Comparison of ENCODE assay signal across 9 cellular contexts in the genomic region with DNA sequence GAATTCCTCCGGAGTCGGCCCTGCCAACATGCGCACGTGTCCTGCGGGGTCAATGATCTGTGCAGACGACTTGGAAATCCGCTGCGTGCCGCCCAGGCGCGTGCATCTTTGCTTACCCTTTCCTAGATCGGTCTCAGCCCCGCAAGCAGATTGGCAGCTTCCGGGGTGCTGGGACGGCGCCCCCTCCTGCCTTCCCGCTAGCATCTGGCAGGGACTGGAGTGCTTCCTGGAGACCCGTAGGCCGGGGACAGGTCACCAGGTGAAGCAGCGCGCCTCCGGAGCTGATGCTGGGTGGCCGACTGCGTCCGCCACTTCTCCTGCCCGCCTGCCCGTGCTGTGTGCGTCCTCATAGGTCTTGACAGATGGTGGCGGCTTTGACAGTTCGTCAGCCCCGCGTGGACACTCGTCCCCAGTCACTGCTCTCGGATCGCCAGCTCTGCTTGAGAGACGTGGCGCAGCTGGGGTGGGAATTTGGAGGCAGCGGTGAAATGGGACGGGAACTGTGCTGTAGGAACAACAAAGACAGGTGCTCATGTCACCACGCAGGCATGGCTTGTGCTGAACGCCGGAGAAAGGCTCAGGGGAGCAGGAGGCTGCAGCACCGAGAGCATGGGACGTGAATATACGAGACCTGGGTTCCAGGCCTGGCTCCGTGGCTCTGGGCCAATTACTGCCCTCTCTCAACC. TPM values are rescaled to one million over a fixed set of nuclear protein-coding genes. Genes with fewer than 3 reads are reported as not detected.
DNase-seq lines count a peak whose midpoint lies in the region; ATAC-seq, FAIRE-seq and TF ChIP-seq lines count a peak whose summit lies in the region.
"Had no signal": no experiment of that assay in that cellular context is flagged by ENCODE, and none has a peak within 500 bp of the region (broad histone marks: within the 10 kb centered on the region; RNA-seq: fewer than 3 reads in every experiment).

No MANE protein-coding gene starts in this region.

- DNase-seq in CD4-positive, alpha-beta T cell: peak in 8 of 10 experiments; percentile 3 to 45 (median 12)
- DNase-seq in fibroblast of lung (ENCODE audit: low read depth in 2 of 2) (no peak), D721Med (ENCODE audit: insufficient read length, low spot score) (no peak), NK-92 (lab: John Stamatoyannopoulos, UW; ENCODE audit: unreplicated experiment) (no peak)

- peak overlapping the region; percentile 91 for H3K4me3 Mint-ChIP-seq in CD4-positive, alpha-beta T cell

- FAIRE-seq in D721Med (lab: Jason Lieb, UNC): no peak

- no peak overlapping the region for H3K9ac ChIP-seq in fibroblast of lung (ENCODE audit: insufficient read depth, low read length)

- H3K27me3 Mint-ChIP-seq in CD4-positive, alpha-beta T cell: peaks cover 47% of the 10 kb centered on the region

- no peaks in the 10 kb centered on the region for H3K9me3 Mint-ChIP-seq in CD4-positive, alpha-beta T cell

- H3K4me1 ChIP-seq in fibroblast of lung (ENCODE audit: control insufficient read depth, extremely low read depth, insufficient read depth, low read length) (no peaks in the 10 kb centered on the region), neutrophil (ENCODE audit: control insufficient read depth in 1 of 2, insufficient read depth in 1 of 2, low read depth in 1 of 2, low read length in 1 of 2) (peaks cover 15 to 21% of the 10 kb centered on the region in 2 experiments)

- peaks cover 2% of the 10 kb centered on the region for H4K20me1 ChIP-seq in fibroblast of lung (ENCODE audit: control insufficient read depth, extremely low read depth, insufficient read depth, low read length)

- intact Hi-C loops in CD4-positive, alpha-beta T cell (cut with DNase I, micrococcal nuclease): loop anchor here in 1 of 2 experiments (1.0 kb wide), 2 partner anchors 379 to 493 kb away; no protein-coding TSS in a partner anchor

- peaks cover 16% of the 10 kb centered on the region for H3K27me3 ChIP-seq in CD4-positive, alpha-beta T cell (ENCODE audit: control insufficient read depth, insufficient read depth, low read length)
- H3K27me3 ChIP-seq in fibroblast of lung (ENCODE audit: control insufficient read depth, insufficient read depth, low read length) (peaks cover 4% of the 10 kb centered on the region), neutrophil (peaks cover 76% of the 10 kb centered on the region)

- H3K4me3 ChIP-seq in WI38 (ENCODE audit: low read depth, low read length) (peak overlapping the region; percentile 40), fibroblast of lung (replicated peaks in 1 of 4; ENCODE audit: control extremely low read depth in 1 of 4, insufficient read depth in 1 of 4, low read depth in 3 of 4, low read length in 4 of 4) (peak overlapping the region; percentile 12 to 39 (median 32)), neutrophil (ENCODE audit: low read depth in 1 of 2, low read length in 1 of 2) (peak overlapping the region; percentile 71 to 74)
- H3K4me3 ChIP-seq: SJSA1 had no signal

- H3K36me3 Mint-ChIP-seq in CD4-positive, alpha-beta T cell (ENCODE audit: low read depth): no peaks in the 10 kb centered on the region

- ATAC-seq in CD4-positive, alpha-beta T cell (ENCODE audit: poor library complexity): peak; percentile 55
- ATAC-seq in GM19023 (IDR thresholded peaks at IDR 0.05; ENCODE audit: unreplicated experiment) (peak; percentile 38), HG03108 (IDR thresholded peaks at IDR 0.05; ENCODE audit: unreplicated experiment) (peak; percentile 31)

- H3K4me1 Mint-ChIP-seq in CD4-positive, alpha-beta T cell (ENCODE audit: low read depth): peaks cover 16% of the 10 kb centered on the region

- no peaks in the 10 kb centered on the region for H3K9me3 ChIP-seq in CD4-positive, alpha-beta T cell (ENCODE audit: control insufficient read depth, low read length)
- H3K9me3 ChIP-seq in fibroblast of lung (ENCODE audit: control insufficient read depth, insufficient read depth, low read depth, low read length) (no peaks in the 10 kb centered on the region), neutrophil (no peaks in the 10 kb centered on the region)
- H3K9me3 ChIP-seq: SJSA1 had no signal

- H2AFZ ChIP-seq in fibroblast of lung (ENCODE audit: low read length): peak overlapping the region; percentile 88

- H3K27ac Mint-ChIP-seq in CD4-positive, alpha-beta T cell: peak overlapping the region; percentile 40

- H3K79me2 ChIP-seq in fibroblast of lung (ENCODE audit: control insufficient read depth, insufficient read depth, low read length): no peaks in the 10 kb centered on the region

- POLR2A ChIA-PET in CD4-positive, alpha-beta T cell (lab: Charles Lee): interaction anchor here (1.1 to 1.9 kb wide), 3 partner anchors 9 to 387 kb away, joined by 4 to 10 read pairs (median 7); no protein-coding TSS in a partner anchor

- peak; percentile 28 for TF ChIP-seq CTCF in CD4-positive, alpha-beta T cell (IDR thresholded peaks at IDR 0.05)
- TF ChIP-seq CTCF in WI38 (IDR thresholded peaks at IDR 0.05; ENCODE audit: low read depth, low read length) (no peak), fibroblast of lung (conservative IDR thresholded peaks at IDR 0.05 in 1 of 2, IDR thresholded peaks at IDR 0.05 in 1 of 2; ENCODE audit: low read depth in 1 of 2, low read length in 2 of 2) (no peak), neutrophil (IDR thresholded peaks at IDR 0.05) (peak; percentile 20), D721Med (IDR thresholded peaks at IDR 0.05; ENCODE audit: insufficient read depth, missing control alignments) (no peak)

- H3K27ac ChIP-seq in CD4-positive, alpha-beta T cell (ENCODE audit: low read depth, low read length): no peak overlapping the region
- H3K27ac ChIP-seq in fibroblast of lung (ENCODE audit: insufficient read depth, low read length): no peak overlapping the region
- H3K27ac ChIP-seq in neutrophil: peak overlapping the region; percentile 58
- H3K27ac ChIP-seq: SJSA1 had no signal

- peak overlapping the region; percentile 90 for H3K4me2 ChIP-seq in fibroblast of lung (ENCODE audit: extremely low read depth, insufficient read depth, low read length)

- CTCF ChIA-PET in CD4-positive, alpha-beta T cell (lab: Charles Lee): interaction anchor here (0.7 to 2.5 kb wide), 15 partner anchors 9 to 493 kb away, joined by 3 to 27 read pairs (median 4); no protein-coding TSS in a partner anchor

- H3K36me3 ChIP-seq in fibroblast of lung (ENCODE audit: control insufficient read depth, insufficient read depth, low read length): no peaks in the 10 kb centered on the region
- H3K36me3 ChIP-seq in neutrophil: no peaks in the 10 kb centered on the region
- H3K36me3 ChIP-seq: SJSA1 had no signal

RNA-seq across cellular contexts. Expression of gene KCNK18, which starts 21.9 kb away (rescaled TPM):
- not detected for total RNA-seq in CD4-positive, alpha-beta T cell
- total RNA-seq in fibroblast of lung: not detected in 2 replicates
- polyA plus RNA-seq in fibroblast of lung: not detected in 2 replicates
- not detected in 2 replicates for polyA plus RNA-seq in fibroblast of lung (2012)
- polyA minus RNA-seq in fibroblast of lung (ENCODE audit: low replicate concordance): not detected in 2 replicates
- total RNA-seq: SJSA1 had no signal

RNA-seq across cellular contexts. Expression of gene VAX1, which starts 37.3 kb away (rescaled TPM):
- not detected for total RNA-seq in CD4-positive, alpha-beta T cell
- total RNA-seq in fibroblast of lung: not detected in 2 replicates
- not detected in 2 replicates for polyA plus RNA-seq in fibroblast of lung
- polyA plus RNA-seq in fibroblast of lung (2012): not detected in 2 replicates
- polyA minus RNA-seq in fibroblast of lung (ENCODE audit: low replicate concordance): not detected in 2 replicates
- total RNA-seq: SJSA1 had no signal

Comparison
In these comparisons a context has a peak if more than half of its experiments do, and no peak if none do; other contexts are left out.
1. DNase-seq: peak in CD4-positive, alpha-beta T cell (8 of 10); none in fibroblast of lung (0 of 2), D721Med (single experiment) and NK-92 (single experiment).
2. CTCF ChIP-seq: peak in CD4-positive, alpha-beta T cell (single experiment) and neutrophil (single experiment); none in WI38 (single experiment), fibroblast of lung (0 of 2) and D721Med (single experiment).
3. Peak in every context shown above with its lines, with median percentiles within 50 percentile points of each other: ATAC-seq and H3K4me3 ChIP-seq.